17 cellular contexts compared by ENCODE assay signal in genomic region chr13:98468352-98468751, GRCh38.
A peak's percentile ranks its signal among the peaks of the same experiment; 100 is the strongest.
DNase-seq lines count a peak whose midpoint lies in the region; ATAC-seq, FAIRE-seq and TF ChIP-seq lines count a peak whose summit lies in the region.
"Had no signal": no experiment of that assay in that cellular context is flagged by ENCODE, and none has a peak within 500 bp of the region (broad histone marks: within the 10 kb centered on the region; RNA-seq: fewer than 3 reads in every experiment).

No MANE protein-coding gene starts in this region.

- no peak overlapping the region for H3K4me3 Mint-ChIP-seq in MCF 10A (ENCODE audit: unreplicated experiment)

- H3K4me2 ChIP-seq in HepG2 (ENCODE audit: low read depth, low read length), result no peak overlapping the region

- TF ChIP-seq CTCF in VCaP (conservative IDR thresholded peaks at IDR 0.05) (peak; percentile 22), HepG2 (CRISPR knock-in tag; IDR thresholded peaks at IDR 0.05) (peak; percentile 45), MCF 10A (IDR thresholded peaks at IDR 0.05; ENCODE audit: unreplicated experiment) (no peak), stomach (IDR thresholded peaks at IDR 0.05) (no peak)

- DNase-seq in NCI-H1417 (lab: John Stamatoyannopoulos, UW) (peak in 2 of 3 experiments; percentile 24 to 68), NCI-H1417 treated with DMSO at 0.1 percent for 48 hours (lab: John Stamatoyannopoulos, UW) (no peak), COLO668 (lab: John Stamatoyannopoulos, UW; ENCODE audit: unreplicated experiment) (peak; percentile 37), HepG2 (ENCODE audit: low spot score) (no peak), MCF 10A (ENCODE audit: unreplicated experiment) (no peak), stomach (no peak)
- DNase-seq: activated CD4-positive, alpha-beta T cell treated with anti-CD3 and anti-CD28 coated beads, Interleukin-2, amount 50 U/mL, for 4 hours; cortex of kidney; KBM-7; mesenchymal stem cell; NCI-H2029; occipital lobe had no signal

- no peak overlapping the region for H3K27ac Mint-ChIP-seq in MCF 10A (ENCODE audit: low read depth, unreplicated experiment)

- H3K4me1 Mint-ChIP-seq in MCF 10A (ENCODE audit: insufficient read depth, unreplicated experiment), result no peaks in the 10 kb centered on the region

- intact Hi-C loops in HepG2 (cut with micrococcal nuclease; ENCODE audit: unreplicated experiment), result loop anchor here (2.0 to 5.0 kb wide), 2 partner anchors 184 to 204 kb away; no protein-coding TSS in a partner anchor
- intact Hi-C loops in MCF 10A (cut with micrococcal nuclease), result loop anchor here (5.0 kb wide), 1 partner anchor 204 kb away; no protein-coding TSS in a partner anchor
- intact Hi-C loops in stomach (cut with DNase I; ENCODE audit: low total_unique reads), result no loop called here

- H3K4me1 ChIP-seq in HepG2 (ENCODE audit: insufficient read depth, low read length), result peaks cover 17% of the 10 kb centered on the region
- H3K4me1 ChIP-seq in stomach, result peaks cover 4 to 46% (median 25%) of the 10 kb centered on the region in 4 donors

- peaks cover 4% of the 10 kb centered on the region for H3K79me2 ChIP-seq in HepG2 (ENCODE audit: insufficient read depth, low read length)

- H3K4me3 ChIP-seq in HepG2 (replicated peaks in 1 of 3; ENCODE audit: insufficient read depth in 1 of 3, low read depth in 2 of 3, low read length in 3 of 3) (no peak overlapping the region), stomach (no peak overlapping the region)
- H3K4me3 ChIP-seq: tibial nerve had no signal

- POLR2A ChIA-PET in HepG2 (lab: Yijun Ruan, JAX) (no interaction called here), MCF 10A (lab: Yijun Ruan, JAX) (no interaction called here)

- in situ Hi-C loops in HepG2 (cut with HindIII; ENCODE audit: extremely low pct_ligation_motif_present, low pct_unique_long_range_greater_than_20kb), result loop anchor here (10.0 kb wide), 1 partner anchor 376 kb away; no protein-coding TSS in a partner anchor

- H3K27ac ChIP-seq in VCaP (no peak overlapping the region), HepG2 (ENCODE audit: extremely low read length, insufficient read depth, low read length) (no peak overlapping the region), stomach (no peak overlapping the region)

- peaks cover 7% of the 10 kb centered on the region for H3K9me3 Mint-ChIP-seq in MCF 10A (ENCODE audit: unreplicated experiment)

- no peaks in the 10 kb centered on the region for H3K9me3 ChIP-seq in HepG2 (ENCODE audit: low read length)
- no peaks in the 10 kb centered on the region for H3K9me3 ChIP-seq in stomach
- H3K9me3 ChIP-seq: tibial nerve had no signal

- 100% methylated on average over 3 of the region's 3 CpGs for WGBS in HepG2 (ENCODE audit: low lambda C conversion rate)
- WGBS in stomach, 5 donors, result 81 to 90% (median 84%) methylated on average over 3 of the region's 3 CpGs

- CTCF ChIA-PET in HepG2 (lab: Yijun Ruan, JAX; ENCODE audit: low intra/inter-chr PET ratio, low total read pairs) (no interaction called here), MCF 10A (lab: Yijun Ruan, JAX) (interaction anchor here (0.7 to 1.4 kb wide), 2 partner anchors 24 to 133 kb away, joined by 3 to 6 read pairs; no protein-coding TSS in a partner anchor)

- H3K27me3 Mint-ChIP-seq in MCF 10A (ENCODE audit: insufficient read depth, unreplicated experiment), result no peaks in the 10 kb centered on the region

- H3K36me3 Mint-ChIP-seq in MCF 10A (ENCODE audit: insufficient read depth, unreplicated experiment), result peaks cover 66% of the 10 kb centered on the region

- ATAC-seq in HepG2, result peak; percentile 28
- no peak for ATAC-seq in HG03108 (IDR thresholded peaks at IDR 0.05; ENCODE audit: unreplicated experiment)
- ATAC-seq: Panc1 had no signal

- no peak for FAIRE-seq in HepG2 (lab: Jason Lieb, UNC)
- FAIRE-seq: A204.1 had no signal

- TF ChIP-seq RAD21 in HepG2 (CRISPR knock-in tag; IDR thresholded peaks at IDR 0.05), result no peak

- H3K36me3 ChIP-seq in HepG2 (replicated peaks in 1 of 2; ENCODE audit: control insufficient read depth in 1 of 2, insufficient read depth in 2 of 2, low read length in 2 of 2) (peaks cover 32 to 80% of the 10 kb centered on the region in 2 experiments), stomach (peaks cover 27 to 89% (median 69%) of the 10 kb centered on the region in 4 donors)

- H4K20me1 ChIP-seq in HepG2 (ENCODE audit: insufficient read depth, low read length), result peaks cover 14% of the 10 kb centered on the region

- H2AFZ ChIP-seq in HepG2 (ENCODE audit: low read length), result no peak overlapping the region

- TF ChIP-seq POLR2A in HepG2 (IDR thresholded peaks at IDR 0.05; ENCODE audit: insufficient read depth in 1 of 2, low read depth in 2 of 2, low read length in 2 of 2) (no peak), stomach (IDR thresholded peaks at IDR 0.05) (no peak)

- BruUV-seq in HepG2 (replicated peaks; lab: Mats Ljungman, UMichigan) (no TSS peak), MCF 10A (replicated peaks; lab: Mats Ljungman, UMichigan) (no TSS peak)

- H3K27me3 ChIP-seq in HepG2 (ENCODE audit: control insufficient read depth in 1 of 2, insufficient read depth in 2 of 2, low read length in 2 of 2) (no peaks in the 10 kb centered on the region), stomach (no peaks in the 10 kb centered on the region)
- H3K27me3 ChIP-seq: tibial nerve had no signal

- TF ChIP-seq EP300 in HepG2 (IDR thresholded peaks at IDR 0.05; ENCODE audit: low read depth in 2 of 2, low read length in 2 of 2), result no peak
- TF ChIP-seq EP300 in HepG2 (CRISPR knock-in tag; IDR thresholded peaks at IDR 0.05; ENCODE audit: borderline replicate concordance), result no peak
- no peak for TF ChIP-seq EP300 in stomach (IDR thresholded peaks at IDR 0.05)

- no peak overlapping the region for H3K9ac ChIP-seq in HepG2 (ENCODE audit: insufficient read depth, low read depth, low read length)

TF ChIP-seq in HepG2, 621 proteins besides CTCF, POLR2A, EP300 and RAD21:
- TF ChIP-seq NCOA5 (CRISPR knock-in tag; IDR thresholded peaks at IDR 0.05) (no peak), DBP (CRISPR knock-in tag; IDR thresholded peaks at IDR 0.05; ENCODE audit: not compliant biosample characterization) (no peak), HMG20A (CRISPR knock-in tag; IDR thresholded peaks at IDR 0.05; ENCODE audit: borderline replicate concordance) (no peak), STAG1 (CRISPR knock-in tag; IDR thresholded peaks at IDR 0.05) (peak; percentile 50; the same call in 1 of the 2 replicates), ZSCAN22 (CRISPR knock-in tag; IDR thresholded peaks at IDR 0.05) (no peak), ZNF10 (CRISPR knock-in tag; IDR thresholded peaks at IDR 0.05; ENCODE audit: borderline replicate concordance, low read depth) (no peak), SMARCC2 (IDR thresholded peaks at IDR 0.05) (no peak), ZNF263 (CRISPR knock-in tag; IDR thresholded peaks at IDR 0.05) (peak; percentile 12; the same call in 1 of the 2 replicates), TMF1 (CRISPR knock-in tag; IDR thresholded peaks at IDR 0.05; ENCODE audit: low read depth) (no peak), POGK (CRISPR knock-in tag; conservative IDR thresholded peaks at IDR 0.05) (no peak)
- TF ChIP-seq, protein P1, sequence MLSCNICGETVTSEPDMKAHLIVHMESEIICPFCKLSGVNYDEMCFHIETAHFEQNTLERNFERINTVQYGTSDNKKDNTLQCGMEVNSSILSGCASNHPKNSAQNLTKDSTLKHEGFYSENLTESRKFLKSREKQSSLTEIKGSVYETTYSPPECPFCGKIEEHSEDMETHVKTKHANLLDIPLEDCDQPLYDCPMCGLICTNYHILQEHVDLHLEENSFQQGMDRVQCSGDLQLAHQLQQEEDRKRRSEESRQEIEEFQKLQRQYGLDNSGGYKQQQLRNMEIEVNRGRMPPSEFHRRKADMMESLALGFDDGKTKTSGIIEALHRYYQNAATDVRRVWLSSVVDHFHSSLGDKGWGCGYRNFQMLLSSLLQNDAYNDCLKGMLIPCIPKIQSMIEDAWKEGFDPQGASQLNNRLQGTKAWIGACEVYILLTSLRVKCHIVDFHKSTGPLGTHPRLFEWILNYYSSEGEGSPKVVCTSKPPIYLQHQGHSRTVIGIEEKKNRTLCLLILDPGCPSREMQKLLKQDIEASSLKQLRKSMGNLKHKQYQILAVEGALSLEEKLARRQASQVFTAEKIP (CRISPR knock-in tag; IDR thresholded peaks at IDR 0.05; ENCODE audit: borderline replicate concordance), result no peak
- TF ChIP-seq, protein P2, sequence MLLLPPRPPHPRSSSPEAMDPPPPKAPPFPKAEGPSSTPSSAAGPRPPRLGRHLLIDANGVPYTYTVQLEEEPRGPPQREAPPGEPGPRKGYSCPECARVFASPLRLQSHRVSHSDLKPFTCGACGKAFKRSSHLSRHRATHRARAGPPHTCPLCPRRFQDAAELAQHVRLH (CRISPR knock-in tag; IDR thresholded peaks at IDR 0.05; ENCODE audit: borderline replicate concordance, low read depth), result no peak

Comparison
In these comparisons a context has a peak if more than half of its experiments do, and no peak if none do; other contexts are left out.
1. DNase-seq: peak in NCI-H1417 (2 of 3) and COLO668 (single experiment); none in NCI-H1417 treated with DMSO at 0.1 percent for 48 hours (single experiment), HepG2 (single experiment), MCF 10A (single experiment) and stomach (single experiment).
2. CTCF ChIP-seq: peak in VCaP (single experiment) and HepG2 (single experiment); none in MCF 10A (single experiment) and stomach (0 of 7).